9 cellular contexts compared by ENCODE assay signal in genomic region chr17:58382108-58382884, GRCh38. TPM values are rescaled to one million over a fixed set of nuclear protein-coding genes. Genes with fewer than 3 reads are reported as not detected.
DNase-seq lines count a peak whose midpoint lies in the region; ATAC-seq and TF ChIP-seq lines count a peak whose summit lies in the region.
"Had no signal": no experiment of that assay in that cellular context is flagged by ENCODE, and none has a peak within 500 bp of the region (broad histone marks: within the 10 kb centered on the region; RNA-seq: fewer than 3 reads in every experiment).

No MANE protein-coding gene starts in this region.

- no peak overlapping the region for H3K27ac ChIP-seq in PC-3 (ENCODE audit: low read length)

- H3K36me3 Mint-ChIP-seq in activated CD4-positive, alpha-beta T cell treated with anti-CD3 and anti-CD28 coated beads for 36 hours (ENCODE audit: low read depth) = no peaks in the 10 kb centered on the region
- H3K36me3 Mint-ChIP-seq in activated naive CD8-positive, alpha-beta T cell = peaks cover 2% of the 10 kb centered on the region
- peaks cover 4% of the 10 kb centered on the region for H3K36me3 Mint-ChIP-seq in stimulated activated naive CD8-positive, alpha-beta T cell treated with anti-CD3 and anti-CD28 coated beads, Interleukin-15, Interleukin-2, amounts not matched to agents 100 ng/mL and 50 ng/mL, for 24 hours (ENCODE audit: low read depth)

- no peak overlapping the region for H3K4me2 ChIP-seq in PC-3 (ENCODE audit: low read length)

- H3K9me2 ChIP-seq in PC-3 (replicated peaks; ENCODE audit: low read length) = no peaks in the 10 kb centered on the region

- ATAC-seq in activated CD4-positive, alpha-beta T cell treated with anti-CD3 and anti-CD28 coated beads for 36 hours = peak; percentile 90
- ATAC-seq in HG03097 (IDR thresholded peaks at IDR 0.05; ENCODE audit: low FRiP score, unreplicated experiment) (peak; percentile 47), PC-3 (no peak; the same call in 1 of the 2 replicates), left cardiac atrium (no peak)

- no peaks in the 10 kb centered on the region for H4K20me1 ChIP-seq in PC-3 (ENCODE audit: low read length)

- no peaks in the 10 kb centered on the region for H3K9me3 Mint-ChIP-seq in activated CD4-positive, alpha-beta T cell treated with anti-CD3 and anti-CD28 coated beads for 36 hours (ENCODE audit: low read depth)
- H3K9me3 Mint-ChIP-seq in activated naive CD8-positive, alpha-beta T cell (ENCODE audit: low read depth) = no peaks in the 10 kb centered on the region
- H3K9me3 Mint-ChIP-seq in stimulated activated naive CD8-positive, alpha-beta T cell treated with anti-CD3 and anti-CD28 coated beads, Interleukin-15, Interleukin-2, amounts not matched to agents 100 ng/mL and 50 ng/mL, for 24 hours = no peaks in the 10 kb centered on the region

- no peak for TF ChIP-seq CTCF in PC-3 (conservative IDR thresholded peaks at IDR 0.05; ENCODE audit: low read depth, low read length)

- H3K36me3 ChIP-seq in PC-3 (ENCODE audit: low read depth, low read length) = no peaks in the 10 kb centered on the region

- no peaks in the 10 kb centered on the region for H3K27me3 Mint-ChIP-seq in activated CD4-positive, alpha-beta T cell treated with anti-CD3 and anti-CD28 coated beads for 36 hours
- H3K27me3 Mint-ChIP-seq in activated naive CD8-positive, alpha-beta T cell = no peaks in the 10 kb centered on the region
- no peaks in the 10 kb centered on the region for H3K27me3 Mint-ChIP-seq in stimulated activated naive CD8-positive, alpha-beta T cell treated with anti-CD3 and anti-CD28 coated beads, Interleukin-15, Interleukin-2, amounts not matched to agents 100 ng/mL and 50 ng/mL, for 24 hours

- intact Hi-C loops in activated CD4-positive, alpha-beta T cell treated with anti-CD3 and anti-CD28 coated beads for 36 hours (cut with DNase I, micrococcal nuclease) = loop anchor here in 1 of 2 experiments (1.0 to 2.0 kb wide), 2 partner anchors 29 to 35 kb away; partner anchors contain the start of genes RNF43 and SUPT4H1
- intact Hi-C loops in PC-3 (cut with micrococcal nuclease) (no loop called here), left cardiac atrium (cut with DNase I) (no loop called here)

- H3K27ac Mint-ChIP-seq in activated CD4-positive, alpha-beta T cell treated with anti-CD3 and anti-CD28 coated beads for 36 hours = peak overlapping the region; percentile 44
- peak overlapping the region; percentile 6 for H3K27ac Mint-ChIP-seq in activated naive CD8-positive, alpha-beta T cell
- H3K27ac Mint-ChIP-seq in stimulated activated naive CD8-positive, alpha-beta T cell treated with anti-CD3 and anti-CD28 coated beads, Interleukin-15, Interleukin-2, amounts not matched to agents 100 ng/mL and 50 ng/mL, for 24 hours = peak overlapping the region; percentile 43

- POLR2A ChIA-PET in activated CD4-positive, alpha-beta T cell treated with anti-CD3 and anti-CD28 coated beads for 36 hours (lab: Charles Lee) = interaction anchor here (0.7 to 1.3 kb wide), 5 partner anchors 30 to 310 kb away, joined by 3 to 7 read pairs (median 3); partner anchors contain the start of genes RAD51C and SUPT4H1
- POLR2A ChIA-PET in PC-3 (lab: Charles Lee; ENCODE audit: unreplicated experiment) = interaction anchor here (0.5 kb wide), 1 partner anchor 68 kb away, joined by 4 read pairs; no protein-coding TSS in a partner anchor

- H3K9ac ChIP-seq in PC-3 (ENCODE audit: low read length) = no peak overlapping the region

- H3F3A ChIP-seq in PC-3 (ENCODE audit: low read length, unreplicated experiment) = no peaks in the 10 kb centered on the region

- H3K4me3 ChIP-seq in PC-3 (ENCODE audit: low read length) = no peak overlapping the region

- peaks cover 36% of the 10 kb centered on the region for H3K4me1 Mint-ChIP-seq in activated CD4-positive, alpha-beta T cell treated with anti-CD3 and anti-CD28 coated beads for 36 hours
- peaks cover 43% of the 10 kb centered on the region for H3K4me1 Mint-ChIP-seq in activated naive CD8-positive, alpha-beta T cell (ENCODE audit: low read depth)
- peaks cover 49% of the 10 kb centered on the region for H3K4me1 Mint-ChIP-seq in stimulated activated naive CD8-positive, alpha-beta T cell treated with anti-CD3 and anti-CD28 coated beads, Interleukin-15, Interleukin-2, amounts not matched to agents 100 ng/mL and 50 ng/mL, for 24 hours (ENCODE audit: low read depth)

- H3K4me1 ChIP-seq in PC-3 (ENCODE audit: insufficient read depth, low read length) = peaks cover 11% of the 10 kb centered on the region; the same call in 1 of the 2 replicates

- H3K4me3 Mint-ChIP-seq in activated CD4-positive, alpha-beta T cell treated with anti-CD3 and anti-CD28 coated beads for 36 hours = no peak overlapping the region
- H3K4me3 Mint-ChIP-seq in activated naive CD8-positive, alpha-beta T cell = peak overlapping the region; percentile 22
- peak overlapping the region; percentile 3 for H3K4me3 Mint-ChIP-seq in stimulated activated naive CD8-positive, alpha-beta T cell treated with anti-CD3 and anti-CD28 coated beads, Interleukin-15, Interleukin-2, amounts not matched to agents 100 ng/mL and 50 ng/mL, for 24 hours

- DNase-seq in activated CD4-positive, alpha-beta T cell treated with anti-CD3 and anti-CD28 coated beads for 36 hours = no peak
- DNase-seq in activated CD4-positive, alpha-beta T cell treated with anti-CD3 and anti-CD28 coated beads, Interleukin-2, amount 50 U/mL, for 4 hours = no peak
- DNase-seq in NOMO-1 (lab: John Stamatoyannopoulos, UW; ENCODE audit: unreplicated experiment in 2 of 2) (no peak), PC-3 (no peak), left cardiac atrium (no peak)
- DNase-seq: mesendoderm had no signal

- CTCF ChIA-PET in activated CD4-positive, alpha-beta T cell treated with anti-CD3 and anti-CD28 coated beads for 36 hours (lab: Charles Lee) = interaction anchor here (0.7 to 2.0 kb wide), 9 partner anchors 16 to 78 kb away, joined by 3 to 8 read pairs (median 3); partner anchors contain the start of gene RNF43
- CTCF ChIA-PET in PC-3 (lab: Charles Lee) = no interaction called here

- BruUV-seq in PC-3 (replicated peaks; lab: Mats Ljungman, UMichigan) = no TSS peak

- H2AFZ ChIP-seq in PC-3 (ENCODE audit: low read length) = no peak overlapping the region

- no peaks in the 10 kb centered on the region for H3K9me3 ChIP-seq in PC-3 (ENCODE audit: low read length)

- no peaks in the 10 kb centered on the region for H3K27me3 ChIP-seq in PC-3 (ENCODE audit: low read length)

- H3K79me2 ChIP-seq in PC-3 (ENCODE audit: low read length) = no peaks in the 10 kb centered on the region

RNA-seq across cellular contexts. Expression of gene SUPT4H1, which starts 30.3 kb away (rescaled TPM):
- total RNA-seq in activated CD4-positive, alpha-beta T cell treated with anti-CD3 and anti-CD28 coated beads for 36 hours = 100 to 1,000 TPM; 106 to 129 TPM
- total RNA-seq in PC-3 (2014; rRNA removed) = 100.0 and 116 TPM in 2 replicates
- total RNA-seq in left cardiac atrium = 10 to 100 TPM; 49.4 to 60.6 TPM

RNA-seq across cellular contexts. Expression of gene RNF43, which starts 35.0 kb away (rescaled TPM):
- total RNA-seq in activated CD4-positive, alpha-beta T cell treated with anti-CD3 and anti-CD28 coated beads for 36 hours = 1 to 10 TPM in 1 of 2 experiments, under 1 TPM in 1; 0.71 to 1.0 TPM
- total RNA-seq in PC-3 (2014; rRNA removed) (3.8 and 8.5 TPM in 2 replicates), left cardiac atrium (1 to 10 TPM; 4.0 to 4.7 TPM)

RNA-seq across cellular contexts. Expression of gene TSPOAP1, which starts 53.7 kb away (rescaled TPM):
- total RNA-seq in activated CD4-positive, alpha-beta T cell treated with anti-CD3 and anti-CD28 coated beads for 36 hours = 10 to 100 TPM; 11.8 to 12.4 TPM
- total RNA-seq in PC-3 (2014; rRNA removed) = 4.3 and 8.3 TPM in 2 replicates
- 1 to 10 TPM; 8.8 to 9.0 TPM for total RNA-seq in left cardiac atrium

Comparison
In these comparisons a context has a peak if more than half of its experiments do, and no peak if none do; other contexts are left out.
1. ATAC-seq: peak in activated CD4-positive, alpha-beta T cell treated with anti-CD3 and anti-CD28 coated beads for 36 hours (single experiment) and HG03097 (single experiment); none in PC-3 (single experiment) and left cardiac atrium (0 of 2).
2. Peak in every context shown above with its lines, with median percentiles within 50 percentile points of each other: H3K27ac Mint-ChIP-seq.